In the genomic region with DNA sequence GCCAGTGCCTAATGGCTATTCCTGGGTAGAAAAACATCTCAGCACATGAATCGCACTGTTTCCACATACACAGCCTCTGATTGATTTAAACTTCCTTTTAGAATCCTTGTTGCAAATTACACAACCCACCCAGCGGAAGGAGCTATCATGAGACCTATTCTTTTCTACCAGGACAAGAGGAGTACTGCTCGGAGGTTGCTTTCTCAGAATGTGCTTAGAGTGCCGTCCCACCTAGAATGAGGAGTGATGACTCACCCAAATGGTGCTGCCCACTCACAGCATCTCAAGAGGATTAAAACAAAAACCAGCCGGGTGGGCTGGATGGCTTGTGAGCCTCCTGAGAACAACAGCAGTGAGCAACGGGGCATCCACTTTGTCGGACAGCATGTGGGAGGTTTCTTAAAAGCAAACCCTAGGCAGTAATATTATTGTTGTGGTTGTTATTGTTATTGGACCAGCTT, we compare ENCODE assay signal across 1 cellular context.
TF ChIP-seq lines count a peak whose summit lies in the region.

No MANE protein-coding gene starts in this region.

TF ChIP-seq in GM23338, 12 proteins besides CTCF, POLR2A, EP300 and RAD21 (continued from another document):
- TF ChIP-seq, protein P1, sequence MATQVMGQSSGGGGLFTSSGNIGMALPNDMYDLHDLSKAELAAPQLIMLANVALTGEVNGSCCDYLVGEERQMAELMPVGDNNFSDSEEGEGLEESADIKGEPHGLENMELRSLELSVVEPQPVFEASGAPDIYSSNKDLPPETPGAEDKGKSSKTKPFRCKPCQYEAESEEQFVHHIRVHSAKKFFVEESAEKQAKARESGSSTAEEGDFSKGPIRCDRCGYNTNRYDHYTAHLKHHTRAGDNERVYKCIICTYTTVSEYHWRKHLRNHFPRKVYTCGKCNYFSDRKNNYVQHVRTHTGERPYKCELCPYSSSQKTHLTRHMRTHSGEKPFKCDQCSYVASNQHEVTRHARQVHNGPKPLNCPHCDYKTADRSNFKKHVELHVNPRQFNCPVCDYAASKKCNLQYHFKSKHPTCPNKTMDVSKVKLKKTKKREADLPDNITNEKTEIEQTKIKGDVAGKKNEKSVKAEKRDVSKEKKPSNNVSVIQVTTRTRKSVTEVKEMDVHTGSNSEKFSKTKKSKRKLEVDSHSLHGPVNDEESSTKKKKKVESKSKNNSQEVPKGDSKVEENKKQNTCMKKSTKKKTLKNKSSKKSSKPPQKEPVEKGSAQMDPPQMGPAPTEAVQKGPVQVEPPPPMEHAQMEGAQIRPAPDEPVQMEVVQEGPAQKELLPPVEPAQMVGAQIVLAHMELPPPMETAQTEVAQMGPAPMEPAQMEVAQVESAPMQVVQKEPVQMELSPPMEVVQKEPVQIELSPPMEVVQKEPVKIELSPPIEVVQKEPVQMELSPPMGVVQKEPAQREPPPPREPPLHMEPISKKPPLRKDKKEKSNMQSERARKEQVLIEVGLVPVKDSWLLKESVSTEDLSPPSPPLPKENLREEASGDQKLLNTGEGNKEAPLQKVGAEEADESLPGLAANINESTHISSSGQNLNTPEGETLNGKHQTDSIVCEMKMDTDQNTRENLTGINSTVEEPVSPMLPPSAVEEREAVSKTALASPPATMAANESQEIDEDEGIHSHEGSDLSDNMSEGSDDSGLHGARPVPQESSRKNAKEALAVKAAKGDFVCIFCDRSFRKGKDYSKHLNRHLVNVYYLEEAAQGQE (IDR thresholded peaks at IDR 0.05; ENCODE audit: unreplicated experiment), result no peak
- TF ChIP-seq NANOG (IDR thresholded peaks at IDR 0.05; ENCODE audit: borderline replicate concordance), result no peak
- TF ChIP-seq ZNF114 (CRISPR knock-in tag; IDR thresholded peaks at IDR 0.05), result no peak
- TF ChIP-seq CREB1 (CRISPR knock-in tag; IDR thresholded peaks at IDR 0.05; ENCODE audit: low read depth), result no peak
- TF ChIP-seq, protein P2, sequence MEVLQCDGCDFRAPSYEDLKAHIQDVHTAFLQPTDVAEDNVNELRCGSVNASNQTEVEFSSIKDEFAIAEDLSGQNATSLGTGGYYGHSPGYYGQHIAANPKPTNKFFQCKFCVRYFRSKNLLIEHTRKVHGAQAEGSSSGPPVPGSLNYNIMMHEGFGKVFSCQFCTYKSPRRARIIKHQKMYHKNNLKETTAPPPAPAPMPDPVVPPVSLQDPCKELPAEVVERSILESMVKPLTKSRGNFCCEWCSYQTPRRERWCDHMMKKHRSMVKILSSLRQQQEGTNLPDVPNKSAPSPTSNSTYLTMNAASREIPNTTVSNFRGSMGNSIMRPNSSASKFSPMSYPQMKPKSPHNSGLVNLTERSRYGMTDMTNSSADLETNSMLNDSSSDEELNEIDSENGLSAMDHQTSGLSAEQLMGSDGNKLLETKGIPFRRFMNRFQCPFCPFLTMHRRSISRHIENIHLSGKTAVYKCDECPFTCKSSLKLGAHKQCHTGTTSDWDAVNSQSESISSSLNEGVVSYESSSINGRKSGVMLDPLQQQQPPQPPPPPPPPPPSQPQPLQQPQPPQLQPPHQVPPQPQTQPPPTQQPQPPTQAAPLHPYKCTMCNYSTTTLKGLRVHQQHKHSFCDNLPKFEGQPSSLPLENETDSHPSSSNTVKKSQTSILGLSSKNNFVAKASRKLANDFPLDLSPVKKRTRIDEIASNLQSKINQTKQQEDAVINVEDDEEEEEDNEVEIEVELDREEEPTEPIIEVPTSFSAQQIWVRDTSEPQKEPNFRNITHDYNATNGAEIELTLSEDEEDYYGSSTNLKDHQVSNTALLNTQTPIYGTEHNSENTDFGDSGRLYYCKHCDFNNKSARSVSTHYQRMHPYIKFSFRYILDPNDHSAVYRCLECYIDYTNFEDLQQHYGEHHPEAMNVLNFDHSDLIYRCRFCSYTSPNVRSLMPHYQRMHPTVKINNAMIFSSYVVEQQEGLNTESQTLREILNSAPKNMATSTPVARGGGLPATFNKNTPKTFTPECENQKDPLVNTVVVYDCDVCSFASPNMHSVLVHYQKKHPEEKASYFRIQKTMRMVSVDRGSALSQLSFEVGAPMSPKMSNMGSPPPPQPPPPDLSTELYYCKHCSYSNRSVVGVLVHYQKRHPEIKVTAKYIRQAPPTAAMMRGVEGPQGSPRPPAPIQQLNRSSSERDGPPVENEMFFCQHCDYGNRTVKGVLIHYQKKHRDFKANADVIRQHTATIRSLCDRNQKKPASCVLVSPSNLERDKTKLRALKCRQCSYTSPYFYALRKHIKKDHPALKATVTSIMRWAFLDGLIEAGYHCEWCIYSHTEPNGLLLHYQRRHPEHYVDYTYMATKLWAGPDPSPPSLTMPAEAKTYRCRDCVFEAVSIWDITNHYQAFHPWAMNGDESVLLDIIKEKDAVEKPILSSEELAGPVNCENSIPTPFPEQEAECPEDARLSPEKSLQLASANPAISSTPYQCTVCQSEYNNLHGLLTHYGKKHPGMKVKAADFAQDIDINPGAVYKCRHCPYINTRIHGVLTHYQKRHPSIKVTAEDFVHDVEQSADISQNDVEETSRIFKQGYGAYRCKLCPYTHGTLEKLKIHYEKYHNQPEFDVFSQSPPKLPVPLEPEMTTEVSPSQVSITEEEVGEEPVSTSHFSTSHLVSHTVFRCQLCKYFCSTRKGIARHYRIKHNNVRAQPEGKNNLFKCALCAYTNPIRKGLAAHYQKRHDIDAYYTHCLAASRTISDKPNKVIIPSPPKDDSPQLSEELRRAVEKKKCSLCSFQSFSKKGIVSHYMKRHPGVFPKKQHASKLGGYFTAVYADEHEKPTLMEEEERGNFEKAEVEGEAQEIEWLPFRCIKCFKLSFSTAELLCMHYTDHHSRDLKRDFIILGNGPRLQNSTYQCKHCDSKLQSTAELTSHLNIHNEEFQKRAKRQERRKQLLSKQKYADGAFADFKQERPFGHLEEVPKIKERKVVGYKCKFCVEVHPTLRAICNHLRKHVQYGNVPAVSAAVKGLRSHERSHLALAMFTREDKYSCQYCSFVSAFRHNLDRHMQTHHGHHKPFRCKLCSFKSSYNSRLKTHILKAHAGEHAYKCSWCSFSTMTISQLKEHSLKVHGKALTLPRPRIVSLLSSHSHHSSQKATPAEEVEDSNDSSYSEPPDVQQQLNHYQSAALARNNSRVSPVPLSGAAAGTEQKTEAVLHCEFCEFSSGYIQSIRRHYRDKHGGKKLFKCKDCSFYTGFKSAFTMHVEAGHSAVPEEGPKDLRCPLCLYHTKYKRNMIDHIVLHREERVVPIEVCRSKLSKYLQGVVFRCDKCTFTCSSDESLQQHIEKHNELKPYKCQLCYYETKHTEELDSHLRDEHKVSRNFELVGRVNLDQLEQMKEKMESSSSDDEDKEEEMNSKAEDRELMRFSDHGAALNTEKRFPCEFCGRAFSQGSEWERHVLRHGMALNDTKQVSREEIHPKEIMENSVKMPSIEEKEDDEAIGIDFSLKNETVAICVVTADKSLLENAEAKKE (CRISPR knock-in tag; IDR thresholded peaks at IDR 0.05), result no peak
- TF ChIP-seq EZH2phosphoT487 (IDR thresholded peaks at IDR 0.05; ENCODE audit: unreplicated experiment), result no peak
- no peak for TF ChIP-seq STAT1 (IDR thresholded peaks at IDR 0.05; ENCODE audit: unreplicated experiment)
- no peak for TF ChIP-seq ZNF331 (CRISPR knock-in tag; IDR thresholded peaks at IDR 0.05; ENCODE audit: low read depth)
